Comparison of ENCODE assay signal across 14 cellular contexts in genomic region chr13:73870036-73870741, GRCh38.
DNase-seq lines count a peak whose midpoint lies in the region; ATAC-seq and TF ChIP-seq lines count a peak whose summit lies in the region.
"Had no signal": no experiment of that assay in that cellular context is flagged by ENCODE, and none has a peak within 500 bp of the region (broad histone marks: within the 10 kb centered on the region; RNA-seq: fewer than 3 reads in every experiment).

No MANE protein-coding gene starts in this region.

- H3K27ac Mint-ChIP-seq in activated naive CD8-positive, alpha-beta T cell: peak overlapping the region; percentile 6
- H3K27ac Mint-ChIP-seq in activated naive CD8-positive, alpha-beta T cell treated with anti-CD3 and anti-CD28 coated beads for 36 hours: no peak overlapping the region
- peak overlapping the region; percentile 96 for H3K27ac Mint-ChIP-seq in chondrocyte (ENCODE audit: unreplicated experiment)
- H3K27ac Mint-ChIP-seq: activated T-helper 2 cell treated with anti-CD3 and anti-CD28 coated beads, Interferon-gamma antibody, Interleukin-2, Interleukin-4, amounts not matched to agents 10 μg/mL and 5 μg/mL and 100 μg/mL, durations not matched to agents 14 hours and 24 hours and 36 hours had no signal

- intact Hi-C loops in left colon (cut with DNase I, micrococcal nuclease) (no loop called here), transverse colon (cut with DNase I; ENCODE audit: low total_unique reads) (no loop called here), thyroid gland (cut with DNase I) (no loop called here)

- no peaks in the 10 kb centered on the region for H3K27me3 ChIP-seq in transverse colon
- no peaks in the 10 kb centered on the region for H3K27me3 ChIP-seq in thyroid gland

- H3K27ac ChIP-seq in transverse colon: peak overlapping the region; percentile 18 to 53 (median 26)
- H3K27ac ChIP-seq in thyroid gland: no peak overlapping the region
- H3K27ac ChIP-seq: A549 had no signal

- no peak for TF ChIP-seq CTCF in chondrocyte (IDR thresholded peaks at IDR 0.05)
- TF ChIP-seq CTCF in transverse colon (IDR thresholded peaks at IDR 0.05): no peak
- no peak for TF ChIP-seq CTCF in thyroid gland (IDR thresholded peaks at IDR 0.05)

- H3K4me3 Mint-ChIP-seq in activated naive CD8-positive, alpha-beta T cell: no peak overlapping the region
- no peak overlapping the region for H3K4me3 Mint-ChIP-seq in activated naive CD8-positive, alpha-beta T cell treated with anti-CD3 and anti-CD28 coated beads for 36 hours
- no peak overlapping the region for H3K4me3 Mint-ChIP-seq in chondrocyte (ENCODE audit: unreplicated experiment)

- H3K4me3 ChIP-seq in transverse colon: no peak overlapping the region
- no peak overlapping the region for H3K4me3 ChIP-seq in thyroid gland (replicated peaks in 1 of 3)
- H3K4me3 ChIP-seq: A549 had no signal

- H3K9me3 Mint-ChIP-seq in activated naive CD8-positive, alpha-beta T cell (ENCODE audit: low read depth): no peaks in the 10 kb centered on the region
- H3K9me3 Mint-ChIP-seq in activated naive CD8-positive, alpha-beta T cell treated with anti-CD3 and anti-CD28 coated beads for 36 hours: peaks cover 2% of the 10 kb centered on the region
- H3K9me3 Mint-ChIP-seq in chondrocyte (ENCODE audit: low read depth): no peaks in the 10 kb centered on the region
- H3K9me3 Mint-ChIP-seq: activated T-helper 2 cell treated with anti-CD3 and anti-CD28 coated beads, Interferon-gamma antibody, Interleukin-2, Interleukin-4, amounts not matched to agents 10 μg/mL and 5 μg/mL and 100 μg/mL, durations not matched to agents 14 hours and 24 hours and 36 hours had no signal

- H3K4me1 Mint-ChIP-seq in activated naive CD8-positive, alpha-beta T cell (ENCODE audit: low read depth): peaks cover 56% of the 10 kb centered on the region
- peaks cover 47% of the 10 kb centered on the region for H3K4me1 Mint-ChIP-seq in activated naive CD8-positive, alpha-beta T cell treated with anti-CD3 and anti-CD28 coated beads for 36 hours
- H3K4me1 Mint-ChIP-seq in chondrocyte (ENCODE audit: low read depth): peaks cover 33% of the 10 kb centered on the region

- peaks cover 0 to 20% (median 10%) of the 10 kb centered on the region in 4 donors for H3K4me1 ChIP-seq in transverse colon
- H3K4me1 ChIP-seq in thyroid gland: no peaks in the 10 kb centered on the region
- H3K4me1 ChIP-seq: A549 had no signal

- in situ Hi-C loops in transverse colon (cut with MboI; ENCODE audit: low pct_ligation_motif_present in 1 of 4, low pct_unique_long_range_greater_than_20kb in 1 of 4, low sequenced_read_pairs in 3 of 4): no loop called here

- no peak for TF ChIP-seq POLR2A in transverse colon (IDR thresholded peaks at IDR 0.05)
- no peak for TF ChIP-seq POLR2A in thyroid gland (IDR thresholded peaks at IDR 0.05)

- H3K36me3 ChIP-seq in transverse colon (no peaks in the 10 kb centered on the region), thyroid gland (no peaks in the 10 kb centered on the region)

- TF ChIP-seq EP300 in transverse colon (IDR thresholded peaks at IDR 0.05; ENCODE audit: low read depth): no peak

- no peaks in the 10 kb centered on the region for H3K27me3 Mint-ChIP-seq in activated naive CD8-positive, alpha-beta T cell
- no peaks in the 10 kb centered on the region for H3K27me3 Mint-ChIP-seq in activated naive CD8-positive, alpha-beta T cell treated with anti-CD3 and anti-CD28 coated beads for 36 hours
- no peaks in the 10 kb centered on the region for H3K27me3 Mint-ChIP-seq in chondrocyte (ENCODE audit: low read depth)

- peaks cover 4% of the 10 kb centered on the region for H3K36me3 Mint-ChIP-seq in activated naive CD8-positive, alpha-beta T cell
- peaks cover 12% of the 10 kb centered on the region for H3K36me3 Mint-ChIP-seq in activated naive CD8-positive, alpha-beta T cell treated with anti-CD3 and anti-CD28 coated beads for 36 hours
- H3K36me3 Mint-ChIP-seq in chondrocyte (ENCODE audit: low read depth): no peaks in the 10 kb centered on the region

- 44 to 56% methylated on average over 5 of the region's 5 CpGs for WGBS in transverse colon (ENCODE audit: low coverage in 1 of 2), 2 donors
- WGBS in thyroid gland, 2 donors: 86 to 89% methylated on average over 5 of the region's 5 CpGs

- peak; percentile 93 for ATAC-seq in left colon
- no peak for ATAC-seq in GM21723 (IDR thresholded peaks at IDR 0.05; ENCODE audit: unreplicated experiment)
- ATAC-seq: A549 had no signal

- H3K9me3 ChIP-seq in transverse colon (no peaks in the 10 kb centered on the region), thyroid gland (no peaks in the 10 kb centered on the region)
- H3K9me3 ChIP-seq: A549 had no signal

- no peak for DNase-seq in activated naive CD8-positive, alpha-beta T cell treated with anti-CD3 and anti-CD28 coated beads for 36 hours
- no peak for DNase-seq in chondrocyte (ENCODE audit: low spot score)
- peak in 1 of 2 donors; percentile 30 for DNase-seq in left colon
- DNase-seq in transverse colon: peak; percentile 28
- no peak for DNase-seq in NCI-H2107 treated with DMSO at 0.1 percent for 48 hours (lab: John Stamatoyannopoulos, UW; ENCODE audit: unreplicated experiment)
- DNase-seq in thyroid gland: no peak
- DNase-seq: head of caudate nucleus; NCI-H2081 treated with DMSO at 0.1 percent for 48 hours; retina; stimulated activated CD4-positive, alpha-beta T cell treated with anti-CD3 and anti-CD28 coated beads, Interleukin-4, amount 100 ng/mL, for 1 hour had no signal

Comparison
In these comparisons a context has a peak if more than half of its experiments do, and no peak if none do; other contexts are left out.
1. H3K27ac ChIP-seq: peak in transverse colon (4 of 4); none in thyroid gland (0 of 3).